Comparison of ENCODE assay signal across 19 cellular contexts in the genomic region with DNA sequence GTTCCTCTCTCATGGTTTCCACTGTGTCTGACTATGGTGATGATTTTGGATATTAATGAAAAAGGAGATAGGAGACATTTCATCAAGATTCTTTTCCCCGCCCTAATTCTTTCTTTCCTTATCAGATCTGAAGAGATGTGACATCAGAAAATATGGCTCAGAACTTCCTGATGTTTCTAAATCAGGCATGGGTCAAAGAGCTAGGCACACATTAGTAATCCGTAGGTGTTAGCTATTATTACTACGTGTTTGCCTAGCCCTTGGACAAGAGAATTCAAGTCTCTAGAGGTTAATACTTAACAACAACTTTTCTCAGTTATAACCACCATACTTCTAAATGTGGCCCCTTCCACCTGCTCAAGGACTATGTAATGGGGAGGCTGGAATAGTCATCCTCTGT. TPM values are rescaled to one million over a fixed set of nuclear protein-coding genes. Genes with fewer than 3 reads are reported as not detected.
DNase-seq lines count a peak whose midpoint lies in the region; ATAC-seq and TF ChIP-seq lines count a peak whose summit lies in the region.
"Had no signal": no experiment of that assay in that cellular context is flagged by ENCODE, and none has a peak within 500 bp of the region (broad histone marks: within the 10 kb centered on the region; RNA-seq: fewer than 3 reads in every experiment).

No MANE protein-coding gene starts in this region.

- intact Hi-C loops in left colon (cut with DNase I, micrococcal nuclease): no loop called here

- no peak overlapping the region for H3K27ac ChIP-seq in suprapubic skin
- H3K27ac ChIP-seq: WERI-Rb-1 had no signal

- H3K27me3 ChIP-seq in suprapubic skin: no peaks in the 10 kb centered on the region
- H3K27me3 ChIP-seq: sigmoid colon had no signal

- peaks cover 5% of the 10 kb centered on the region for H3K36me3 ChIP-seq in suprapubic skin

- peak overlapping the region; percentile 10 for H3K27ac Mint-ChIP-seq in stimulated activated naive CD8-positive, alpha-beta T cell treated with anti-CD3 and anti-CD28 coated beads, Interleukin-15, Interleukin-2, amounts not matched to agents 100 ng/mL and 50 ng/mL, for 24 hours
- peak overlapping the region; percentile 41 for H3K27ac Mint-ChIP-seq in activated naive CD8-positive, alpha-beta T cell treated with anti-CD3 and anti-CD28 coated beads, Interleukin-2, amount 50 U/mL, for 24 hours

- no peak for ATAC-seq in stimulated activated naive CD8-positive, alpha-beta T cell treated with anti-CD3 and anti-CD28 coated beads, Interleukin-15, Interleukin-2, amounts not matched to agents 100 U/mL and 50 U/mL, for 24 hours
- no peak for ATAC-seq in activated naive CD8-positive, alpha-beta T cell treated with anti-CD3 and anti-CD28 coated beads, Interleukin-2, amount 50 U/mL, for 24 hours
- ATAC-seq in left colon: peak; percentile 56
- no peak for ATAC-seq in HG02623 (IDR thresholded peaks at IDR 0.05; ENCODE audit: unreplicated experiment)
- no peak for ATAC-seq in GM19452 (IDR thresholded peaks at IDR 0.05; ENCODE audit: unreplicated experiment)
- ATAC-seq: K562 had no signal

- TF ChIP-seq POLR2A in suprapubic skin (IDR thresholded peaks at IDR 0.05): no peak

- peak overlapping the region; percentile 1 for H3K4me3 Mint-ChIP-seq in stimulated activated naive CD8-positive, alpha-beta T cell treated with anti-CD3 and anti-CD28 coated beads, Interleukin-15, Interleukin-2, amounts not matched to agents 100 ng/mL and 50 ng/mL, for 24 hours
- H3K4me3 Mint-ChIP-seq in activated naive CD8-positive, alpha-beta T cell treated with anti-CD3 and anti-CD28 coated beads, Interleukin-2, amount 50 U/mL, for 24 hours: no peak overlapping the region

- H3K4me1 ChIP-seq in suprapubic skin: peaks cover 58% of the 10 kb centered on the region

- no peak for TF ChIP-seq CTCF in suprapubic skin (IDR thresholded peaks at IDR 0.05)

- TF ChIP-seq EP300 in suprapubic skin (IDR thresholded peaks at IDR 0.05): no peak

- H3K27me3 Mint-ChIP-seq in stimulated activated naive CD8-positive, alpha-beta T cell treated with anti-CD3 and anti-CD28 coated beads, Interleukin-15, Interleukin-2, amounts not matched to agents 100 ng/mL and 50 ng/mL, for 24 hours: no peaks in the 10 kb centered on the region
- no peaks in the 10 kb centered on the region for H3K27me3 Mint-ChIP-seq in activated naive CD8-positive, alpha-beta T cell treated with anti-CD3 and anti-CD28 coated beads, Interleukin-2, amount 50 U/mL, for 24 hours

- no peaks in the 10 kb centered on the region for H3K9me3 ChIP-seq in suprapubic skin
- H3K9me3 ChIP-seq: HAP-1, sigmoid colon had no signal

- H3K4me1 Mint-ChIP-seq in stimulated activated naive CD8-positive, alpha-beta T cell treated with anti-CD3 and anti-CD28 coated beads, Interleukin-15, Interleukin-2, amounts not matched to agents 100 ng/mL and 50 ng/mL, for 24 hours (ENCODE audit: low read depth): peaks cover 61% of the 10 kb centered on the region
- H3K4me1 Mint-ChIP-seq in activated naive CD8-positive, alpha-beta T cell treated with anti-CD3 and anti-CD28 coated beads, Interleukin-2, amount 50 U/mL, for 24 hours: peaks cover 68% of the 10 kb centered on the region

- H3K9me3 Mint-ChIP-seq in stimulated activated naive CD8-positive, alpha-beta T cell treated with anti-CD3 and anti-CD28 coated beads, Interleukin-15, Interleukin-2, amounts not matched to agents 100 ng/mL and 50 ng/mL, for 24 hours: no peaks in the 10 kb centered on the region
- H3K9me3 Mint-ChIP-seq in activated naive CD8-positive, alpha-beta T cell treated with anti-CD3 and anti-CD28 coated beads, Interleukin-2, amount 50 U/mL, for 24 hours: no peaks in the 10 kb centered on the region

- H3K36me3 Mint-ChIP-seq in stimulated activated naive CD8-positive, alpha-beta T cell treated with anti-CD3 and anti-CD28 coated beads, Interleukin-15, Interleukin-2, amounts not matched to agents 100 ng/mL and 50 ng/mL, for 24 hours (ENCODE audit: low read depth): peaks cover 76% of the 10 kb centered on the region
- H3K36me3 Mint-ChIP-seq in activated naive CD8-positive, alpha-beta T cell treated with anti-CD3 and anti-CD28 coated beads, Interleukin-2, amount 50 U/mL, for 24 hours (ENCODE audit: low read depth): peaks cover 65% of the 10 kb centered on the region

- WGBS in suprapubic skin: 51% methylated on average over 3 of the region's 3 CpGs

- H3K4me3 ChIP-seq in suprapubic skin: no peak overlapping the region
- H3K4me3 ChIP-seq: HAP-1, K562, sigmoid colon had no signal

- DNase-seq in stimulated activated naive CD8-positive, alpha-beta T cell treated with anti-CD3 and anti-CD28 coated beads, Interleukin-15, Interleukin-2, amounts not matched to agents 100 U/mL and 50 U/mL, for 24 hours: no peak
- DNase-seq in activated naive CD8-positive, alpha-beta T cell treated with anti-CD3 and anti-CD28 coated beads, Interleukin-2, amount 50 U/mL, for 24 hours: no peak
- no peak for DNase-seq in left colon
- DNase-seq in suprapubic skin (ENCODE audit: low spot score in 2 of 2): no peak
- no peak for DNase-seq in NCI-H526 (lab: John Stamatoyannopoulos, UW)
- DNase-seq: aorta; DMS53; foreskin melanocyte; mesendoderm; NCI-H1417; NCI-H446; sigmoid colon; stimulated activated CD4-positive, alpha-beta T cell treated with anti-CD3 and anti-CD28 coated beads, Interleukin-4, amount 100 ng/mL, for 4 hours; WERI-Rb-1 had no signal

RNA-seq across cellular contexts. Expression of a gene that starts 5.8 kb away (rescaled TPM):
- total RNA-seq in left colon (100 to 1,000 TPM in 1 of 2 donors, 10 to 100 TPM in 1; 93.1 to 144 TPM), suprapubic skin (10 to 100 TPM; 51.4 to 87.4 (median 62.3) TPM)

RNA-seq across cellular contexts. Expression of a gene that starts 10.8 kb away (rescaled TPM):
- total RNA-seq in left colon (10 to 100 TPM; 66.6 to 72.6 TPM), suprapubic skin (100 to 1,000 TPM in 1 of 4 donors, 10 to 100 TPM in 3; 73.0 to 100 (median 76.8) TPM)

RNA-seq across cellular contexts. Expression of a gene that starts 13.2 kb away (rescaled TPM):
- total RNA-seq in left colon (10 to 100 TPM; 85.0 to 98.7 TPM), suprapubic skin (10 to 100 TPM; 15.6 to 56.2 (median 36.7) TPM)

RNA-seq across cellular contexts. Expression of a gene that starts 38.5 kb away (rescaled TPM):
- 10 to 100 TPM; 21.5 to 28.7 TPM for total RNA-seq in left colon
- total RNA-seq in suprapubic skin: 10 to 100 TPM in 3 of 4 donors, 1 to 10 TPM in 1; 9.9 to 25.7 (median 15.4) TPM

RNA-seq across cellular contexts. Expression of a gene that starts 38.8 kb away (rescaled TPM):
- total RNA-seq in left colon (under 1 TPM; 0.50 to 0.82 TPM), suprapubic skin (1 to 10 TPM in 3 of 4 donors, under 1 TPM in 1; 0.89 to 6.2 (median 2.2) TPM)
